In the genomic region with DNA sequence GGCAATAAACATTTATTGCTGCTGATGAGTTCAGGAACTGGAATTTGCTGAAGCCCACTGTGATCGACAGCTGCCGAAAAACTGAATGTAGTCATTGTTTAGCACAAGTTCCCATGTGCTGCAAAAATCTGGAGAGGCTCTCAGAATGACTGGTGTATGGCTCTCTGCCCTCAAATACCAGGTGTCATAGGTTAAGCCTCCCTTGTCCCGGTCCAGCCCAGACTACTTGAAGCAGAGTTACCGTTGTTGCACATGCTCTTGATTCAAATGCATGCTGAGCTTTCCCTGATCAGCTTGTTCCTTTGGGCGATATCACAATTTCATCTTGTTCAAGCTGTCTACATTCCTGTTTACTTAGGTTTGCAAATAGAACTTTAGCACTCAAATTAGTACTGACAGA, we compare ENCODE assay signal across 16 cellular contexts.
A peak's percentile ranks its signal among the peaks of the same experiment; 100 is the strongest.
DNase-seq lines count a peak whose midpoint lies in the region; ATAC-seq, FAIRE-seq and TF ChIP-seq lines count a peak whose summit lies in the region.
"Had no signal": no experiment of that assay in that cellular context is flagged by ENCODE, and none has a peak within 500 bp of the region (broad histone marks: within the 10 kb centered on the region; RNA-seq: fewer than 3 reads in every experiment).

No MANE protein-coding gene starts in this region.

- H3K23me2 ChIP-seq in H9 (ENCODE audit: insufficient read length, low read depth, low read length, poor library complexity, severe bottlenecking) = no peaks in the 10 kb centered on the region

- no peaks in the 10 kb centered on the region for H3K79me1 ChIP-seq in H9 (ENCODE audit: insufficient read depth, low read depth, low read length, poor library complexity, severe bottlenecking)

- DNase-seq in HuH-7 (ENCODE audit: low spot score) = peak; percentile 14
- peak in 1 of 3 donors; percentile 42 for DNase-seq in right lobe of liver
- peak; percentile 4 for DNase-seq in small intestine
- DNase-seq in A673 (ENCODE audit: low spot score) = no peak
- DNase-seq in activated naive CD8-positive, alpha-beta T cell treated with anti-CD3 and anti-CD28 coated beads for 36 hours = no peak
- DNase-seq in H9 = no peak
- DNase-seq: EL; erythroblast; naive thymus-derived CD8-positive, alpha-beta T cell; NCI-H1048; stimulated activated naive CD8-positive, alpha-beta T cell treated with anti-CD3 and anti-CD28 coated beads, Interleukin-15, Interleukin-2, amounts not matched to agents 100 U/mL and 50 U/mL, for 24 hours; T-helper 9 cell had no signal

- BruUV-seq in A673 (replicated peaks; lab: Mats Ljungman, UMichigan) = no TSS peak

- H3K9ac ChIP-seq in H9 (ENCODE audit: extremely low read depth, insufficient read length, low read length) = no peak overlapping the region

- H2AFZ ChIP-seq in H9 (ENCODE audit: low read length) = no peak overlapping the region

- no peak overlapping the region for H3K4me3 Mint-ChIP-seq in activated naive CD8-positive, alpha-beta T cell treated with anti-CD3 and anti-CD28 coated beads for 36 hours
- no peak overlapping the region for H3K4me3 Mint-ChIP-seq in H9
- H3K4me3 Mint-ChIP-seq: naive thymus-derived CD8-positive, alpha-beta T cell; type B pancreatic cell had no signal

- H4K91ac ChIP-seq in H9 (ENCODE audit: insufficient read length, low read depth, low read length) = no peak overlapping the region

- no peak overlapping the region for H2BK120ac ChIP-seq in H9 (ENCODE audit: low read depth, low read length, poor library complexity, severe bottlenecking)

- no peak overlapping the region for H3K14ac ChIP-seq in H9 (ENCODE audit: insufficient read depth, low read length)

- no peak overlapping the region for H4K8ac ChIP-seq in H9 (replicated peaks; ENCODE audit: insufficient read length, low read depth, low read length)

- H3K4me1 Mint-ChIP-seq in activated naive CD8-positive, alpha-beta T cell treated with anti-CD3 and anti-CD28 coated beads for 36 hours = no peaks in the 10 kb centered on the region
- no peaks in the 10 kb centered on the region for H3K4me1 Mint-ChIP-seq in H9
- H3K4me1 Mint-ChIP-seq: naive thymus-derived CD8-positive, alpha-beta T cell had no signal

- no peaks in the 10 kb centered on the region for H3K9me3 Mint-ChIP-seq in activated naive CD8-positive, alpha-beta T cell treated with anti-CD3 and anti-CD28 coated beads for 36 hours
- H3K9me3 Mint-ChIP-seq in H9 = no peaks in the 10 kb centered on the region
- H3K9me3 Mint-ChIP-seq: type B pancreatic cell had no signal

- H3K27ac ChIP-seq in VCaP = peak overlapping the region; percentile 38
- no peak overlapping the region for H3K27ac ChIP-seq in right lobe of liver
- H3K27ac ChIP-seq in small intestine (ENCODE audit: low read depth in 1 of 2, low read length in 1 of 2) = no peak overlapping the region
- no peak overlapping the region for H3K27ac ChIP-seq in A673 (ENCODE audit: low read depth, low read length, poor library complexity, severe bottlenecking)
- H3K27ac ChIP-seq in H9 (ENCODE audit: insufficient read length, low read depth, low read length) = no peak overlapping the region
- H3K27ac ChIP-seq: cardiac muscle cell, dorsolateral prefrontal cortex had no signal

- no peak overlapping the region for H2BK5ac ChIP-seq in H9 (ENCODE audit: insufficient read length, low read length)

- no peak for FAIRE-seq in small intestine (lab: Jason Lieb, UNC)

- H2AK5ac ChIP-seq in H9 (ENCODE audit: insufficient read length, low read length) = no peak overlapping the region

- H3K27me3 Mint-ChIP-seq in activated naive CD8-positive, alpha-beta T cell treated with anti-CD3 and anti-CD28 coated beads for 36 hours = peaks cover 3% of the 10 kb centered on the region
- H3K27me3 Mint-ChIP-seq in H9 (ENCODE audit: low read depth) = no peaks in the 10 kb centered on the region
- H3K27me3 Mint-ChIP-seq: naive thymus-derived CD8-positive, alpha-beta T cell; type B pancreatic cell had no signal

- intact Hi-C loops in right lobe of liver (cut with DNase I) (no loop called here), A673 (cut with micrococcal nuclease; ENCODE audit: unreplicated experiment) (no loop called here)

- H3K9me3 ChIP-seq in right lobe of liver = no peaks in the 10 kb centered on the region
- H3K9me3 ChIP-seq in small intestine (ENCODE audit: control insufficient read depth, low read depth) = no peaks in the 10 kb centered on the region
- H3K9me3 ChIP-seq in A673 (ENCODE audit: low read depth, low read length, poor library complexity, severe bottlenecking) = no peaks in the 10 kb centered on the region
- no peaks in the 10 kb centered on the region for H3K9me3 ChIP-seq in H9 (ENCODE audit: control insufficient read depth, low read depth, low read length)

- H3K36me3 Mint-ChIP-seq in activated naive CD8-positive, alpha-beta T cell treated with anti-CD3 and anti-CD28 coated beads for 36 hours = no peaks in the 10 kb centered on the region
- no peaks in the 10 kb centered on the region for H3K36me3 Mint-ChIP-seq in H9 (ENCODE audit: insufficient read depth in 1 of 3, low read depth in 3 of 3)
- H3K36me3 Mint-ChIP-seq: naive thymus-derived CD8-positive, alpha-beta T cell; type B pancreatic cell had no signal

- H3T11ph ChIP-seq in H9 (ENCODE audit: low read length) = no peak overlapping the region

- no peak overlapping the region for H3K27ac Mint-ChIP-seq in activated naive CD8-positive, alpha-beta T cell treated with anti-CD3 and anti-CD28 coated beads for 36 hours
- H3K27ac Mint-ChIP-seq in H9 = no peak overlapping the region
- H3K27ac Mint-ChIP-seq: naive thymus-derived CD8-positive, alpha-beta T cell; type B pancreatic cell had no signal

- H3K36me3 ChIP-seq in right lobe of liver (no peaks in the 10 kb centered on the region), small intestine (ENCODE audit: control insufficient read depth in 2 of 2, insufficient read depth in 2 of 2, low read length in 2 of 2) (no peaks in the 10 kb centered on the region), A673 (ENCODE audit: insufficient read depth, low read length, poor library complexity, severe bottlenecking) (no peaks in the 10 kb centered on the region)
- H3K36me3 ChIP-seq: cardiac muscle cell had no signal

- no peak overlapping the region for H2BK20ac ChIP-seq in H9 (ENCODE audit: low read depth, low read length, poor library complexity, severe bottlenecking)

- no peak for TF ChIP-seq POLR2A in right lobe of liver (IDR thresholded peaks at IDR 0.05)

- H3K4me1 ChIP-seq in right lobe of liver (no peaks in the 10 kb centered on the region), small intestine (ENCODE audit: control insufficient read depth in 2 of 2, insufficient read depth in 1 of 2, low read depth in 1 of 2, low read length in 1 of 2) (no peaks in the 10 kb centered on the region), A673 (ENCODE audit: insufficient read depth, low read length, poor library complexity, severe bottlenecking) (peaks cover 3% of the 10 kb centered on the region), H9 (ENCODE audit: insufficient read depth, low read length) (no peaks in the 10 kb centered on the region)

- POLR2A ChIA-PET in A673 (lab: Charles Lee; ENCODE audit: low non-redundant PET) = no interaction called here

- H3K4ac ChIP-seq in H9 (ENCODE audit: low read depth, low read length) = no peak overlapping the region

- H3K4me2 ChIP-seq in H9 (ENCODE audit: insufficient read depth, insufficient read length, low read length) = no peak overlapping the region

- H3K23ac ChIP-seq in H9 (ENCODE audit: insufficient read length, low read depth, low read length) = no peak overlapping the region

- H3K27me3 ChIP-seq in right lobe of liver (no peaks in the 10 kb centered on the region), small intestine (ENCODE audit: control insufficient read depth in 2 of 2, insufficient read depth in 2 of 2, low read length in 2 of 2) (no peaks in the 10 kb centered on the region), A673 (replicated peaks; ENCODE audit: insufficient read depth, low read depth, low read length, poor library complexity) (no peaks in the 10 kb centered on the region), H9 (ENCODE audit: insufficient read depth, low read length) (no peaks in the 10 kb centered on the region)
- H3K27me3 ChIP-seq: cardiac muscle cell, dorsolateral prefrontal cortex had no signal

- H3K56ac ChIP-seq in H9 (ENCODE audit: insufficient read length, low read depth, low read length) = no peak overlapping the region

- no peak overlapping the region for H3K18ac ChIP-seq in H9 (ENCODE audit: insufficient read length, low read depth, low read length)

- peak; percentile 52 to 83 (median 65) for ATAC-seq in right lobe of liver
- ATAC-seq: naive thymus-derived CD8-positive, alpha-beta T cell; stimulated activated naive CD8-positive, alpha-beta T cell treated with anti-CD3 and anti-CD28 coated beads, Interleukin-15, Interleukin-2, amounts not matched to agents 100 U/mL and 50 U/mL, for 24 hours had no signal

- no peak overlapping the region for H2BK15ac ChIP-seq in H9 (ENCODE audit: low read depth, low read length)

- H4K20me1 ChIP-seq in H9 (ENCODE audit: control insufficient read depth, insufficient read depth, insufficient read length) = no peaks in the 10 kb centered on the region

- no peaks in the 10 kb centered on the region for H3K79me2 ChIP-seq in H9 (ENCODE audit: insufficient read depth, low read length)

- no peak for TF ChIP-seq CTCF in VCaP (conservative IDR thresholded peaks at IDR 0.05)
- no peak for TF ChIP-seq CTCF in right lobe of liver (IDR thresholded peaks at IDR 0.05)
- no peak for TF ChIP-seq CTCF in A673 (conservative IDR thresholded peaks at IDR 0.05; ENCODE audit: low read depth, low read length)
- TF ChIP-seq CTCF in H9 (conservative IDR thresholded peaks at IDR 0.05) = no peak

- CTCF ChIA-PET in A673 (lab: Charles Lee) = no interaction called here

- no peak overlapping the region for H4K5ac ChIP-seq in H9 (ENCODE audit: insufficient read length, low read depth, low read length)

- no peak overlapping the region for H3K4me3 ChIP-seq in right lobe of liver
- no peak overlapping the region for H3K4me3 ChIP-seq in small intestine (ENCODE audit: low read depth in 1 of 2, low read length in 2 of 2)
- no peak overlapping the region for H3K4me3 ChIP-seq in A673 (ENCODE audit: low read depth, low read length, poor library complexity, severe bottlenecking)
- H3K4me3 ChIP-seq: cardiac muscle cell, dorsolateral prefrontal cortex had no signal

- no peak overlapping the region for H2BK12ac ChIP-seq in H9 (ENCODE audit: insufficient read length, low read depth, low read length)

- WGBS in right lobe of liver (ENCODE audit: insufficient coverage, low coverage, low lambda C conversion rate, missing lambda C conversion rate) = 31% methylated on average over 5 of the region's 5 CpGs
- WGBS in small intestine, 3 donors = 7 to 40% (median 13%) methylated on average over 5 of the region's 5 CpGs
- no CpG with 5 or more reads among the region's 5 CpGs for WGBS in H9 (ENCODE audit: extremely low coverage, insufficient read length, low lambda C conversion rate)

Comparison
In these comparisons a context has a peak if more than half of its experiments do, and no peak if none do; other contexts are left out.
1. DNase-seq: peak in HuH-7 (single experiment) and small intestine (single experiment); none in A673 (single experiment), activated naive CD8-positive, alpha-beta T cell treated with anti-CD3 and anti-CD28 coated beads for 36 hours (single experiment) and H9 (single experiment).